Comparison of ENCODE assay signal across 1 cellular context in the genomic region with DNA sequence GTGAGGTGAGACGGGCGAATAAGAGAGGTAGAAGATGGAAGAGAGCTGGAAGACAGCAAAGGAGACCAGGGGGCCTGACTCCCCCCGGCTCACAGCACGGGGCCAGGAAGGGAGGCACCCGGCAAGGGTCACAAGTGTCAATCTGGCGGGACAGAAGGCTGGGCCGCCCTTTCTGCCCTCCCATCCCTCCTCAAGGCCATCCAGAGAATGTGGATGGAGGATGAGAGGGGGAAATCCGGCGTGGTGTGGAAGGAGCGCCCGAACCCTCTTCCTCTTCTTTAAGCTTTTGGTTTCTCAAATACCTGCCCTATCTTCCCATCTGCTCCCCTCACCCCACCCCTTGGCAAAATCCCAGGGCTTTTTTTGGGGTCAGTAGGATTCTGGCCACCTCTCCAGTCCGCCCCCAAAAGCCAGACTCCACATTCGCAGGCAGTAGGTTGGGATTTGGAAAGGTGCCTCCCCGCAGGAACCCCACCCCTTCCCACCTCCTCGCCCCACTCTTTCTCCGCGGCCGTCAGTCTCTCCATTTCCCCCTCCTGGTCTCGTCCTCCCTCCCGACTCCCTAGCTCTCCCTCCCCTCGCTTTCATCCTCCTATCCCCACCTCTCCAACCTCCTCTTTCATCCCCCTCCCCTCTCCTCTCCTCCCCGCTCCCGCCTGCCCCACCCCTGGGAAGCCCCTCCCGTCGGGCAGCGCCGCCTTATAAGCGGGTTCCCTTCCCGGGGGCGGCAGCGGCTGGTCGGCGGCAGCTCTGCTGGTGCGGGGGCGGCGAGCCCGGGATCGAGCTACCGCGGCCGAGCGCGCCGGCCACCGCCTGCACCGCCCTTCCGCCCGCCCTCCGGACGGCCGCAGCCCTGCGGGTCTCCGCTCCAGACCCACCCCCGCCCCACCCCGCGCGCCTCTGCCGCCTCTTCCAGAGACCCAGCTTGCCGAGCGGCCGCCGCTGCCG.
A peak's percentile ranks its signal among the peaks of the same experiment; 100 is the strongest.
TF ChIP-seq lines count a peak whose summit lies in the region.

A gene with protein sequence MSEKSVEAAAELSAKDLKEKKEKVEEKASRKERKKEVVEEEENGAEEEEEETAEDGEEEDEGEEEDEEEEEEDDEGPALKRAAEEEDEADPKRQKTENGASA (plus strand): TSS at position 730 of the 948 bp plus-strand sequence. CDS start 343 bp downstream, outside the sequence.

TF ChIP-seq in A549, 52 proteins besides CTCF, POLR2A, EP300 and RAD21 (continued from another document):
- TF ChIP-seq PHF8 (IDR thresholded peaks at IDR 0.05; ENCODE audit: borderline replicate concordance, low read depth) (peak; percentile 34; the same call in 1 of the 2 replicates), HOXA7 (CRISPR knock-in tag; IDR thresholded peaks at IDR 0.05) (no peak), ESRRA (IDR thresholded peaks at IDR 0.05; ENCODE audit: borderline replicate concordance, low read length) (no peak), CHD2 (IDR thresholded peaks at IDR 0.05; ENCODE audit: low read length, partially characterized antibody) (no peak), NFE2L2 (conservative IDR thresholded peaks at IDR 0.05; ENCODE audit: low read length) (no peak), ZNF302 (CRISPR knock-in tag; IDR thresholded peaks at IDR 0.05) (no peak), CHD4 (IDR thresholded peaks at IDR 0.05; ENCODE audit: borderline replicate concordance) (0 out of 2 replicates have a peak, but pooled peaks have one; percentile 8), SREBF2 (IDR thresholded peaks at IDR 0.05) (no peak), SMC3 (IDR thresholded peaks at IDR 0.05) (no peak), CBX2 (IDR thresholded peaks at IDR 0.05; ENCODE audit: borderline replicate concordance, low read depth) (no peak), FOSB (CRISPR knock-in tag; IDR thresholded peaks at IDR 0.05) (no peak), CBX8 (IDR thresholded peaks at IDR 0.05) (no peak), TFCP2L1 (CRISPR knock-in tag; IDR thresholded peaks at IDR 0.05) (no peak), NR3C1 (IDR thresholded peaks at IDR 0.05) (no peak), RARB (CRISPR knock-in tag; IDR thresholded peaks at IDR 0.05) (no peak), JUNB (IDR thresholded peaks at IDR 0.05) (no peak), ZFP36 (IDR thresholded peaks at IDR 0.05; ENCODE audit: borderline replicate concordance, partially characterized antibody) (no peak), TP53 (CRISPR knock-in tag; IDR thresholded peaks at IDR 0.05) (no peak), HDAC2 (IDR thresholded peaks at IDR 0.05) (no peak), RNF2 (IDR thresholded peaks at IDR 0.05; ENCODE audit: borderline replicate concordance, low read depth) (no peak), JUN (IDR thresholded peaks at IDR 0.05) (peak; percentile 53 to 95), MYC (IDR thresholded peaks at IDR 0.05; ENCODE audit: borderline replicate concordance, low read length) (no peak), EHMT2 (IDR thresholded peaks at IDR 0.05; ENCODE audit: low read depth) (no peak), NPAS2 (CRISPR knock-in tag; IDR thresholded peaks at IDR 0.05; ENCODE audit: borderline replicate concordance) (no peak), MAZ (IDR thresholded peaks at IDR 0.05; ENCODE audit: borderline replicate concordance, low read depth, low read length) (peak; percentile 85), HOXB5 (CRISPR knock-in tag; IDR thresholded peaks at IDR 0.05) (no peak)
- TF ChIP-seq, protein P1, sequence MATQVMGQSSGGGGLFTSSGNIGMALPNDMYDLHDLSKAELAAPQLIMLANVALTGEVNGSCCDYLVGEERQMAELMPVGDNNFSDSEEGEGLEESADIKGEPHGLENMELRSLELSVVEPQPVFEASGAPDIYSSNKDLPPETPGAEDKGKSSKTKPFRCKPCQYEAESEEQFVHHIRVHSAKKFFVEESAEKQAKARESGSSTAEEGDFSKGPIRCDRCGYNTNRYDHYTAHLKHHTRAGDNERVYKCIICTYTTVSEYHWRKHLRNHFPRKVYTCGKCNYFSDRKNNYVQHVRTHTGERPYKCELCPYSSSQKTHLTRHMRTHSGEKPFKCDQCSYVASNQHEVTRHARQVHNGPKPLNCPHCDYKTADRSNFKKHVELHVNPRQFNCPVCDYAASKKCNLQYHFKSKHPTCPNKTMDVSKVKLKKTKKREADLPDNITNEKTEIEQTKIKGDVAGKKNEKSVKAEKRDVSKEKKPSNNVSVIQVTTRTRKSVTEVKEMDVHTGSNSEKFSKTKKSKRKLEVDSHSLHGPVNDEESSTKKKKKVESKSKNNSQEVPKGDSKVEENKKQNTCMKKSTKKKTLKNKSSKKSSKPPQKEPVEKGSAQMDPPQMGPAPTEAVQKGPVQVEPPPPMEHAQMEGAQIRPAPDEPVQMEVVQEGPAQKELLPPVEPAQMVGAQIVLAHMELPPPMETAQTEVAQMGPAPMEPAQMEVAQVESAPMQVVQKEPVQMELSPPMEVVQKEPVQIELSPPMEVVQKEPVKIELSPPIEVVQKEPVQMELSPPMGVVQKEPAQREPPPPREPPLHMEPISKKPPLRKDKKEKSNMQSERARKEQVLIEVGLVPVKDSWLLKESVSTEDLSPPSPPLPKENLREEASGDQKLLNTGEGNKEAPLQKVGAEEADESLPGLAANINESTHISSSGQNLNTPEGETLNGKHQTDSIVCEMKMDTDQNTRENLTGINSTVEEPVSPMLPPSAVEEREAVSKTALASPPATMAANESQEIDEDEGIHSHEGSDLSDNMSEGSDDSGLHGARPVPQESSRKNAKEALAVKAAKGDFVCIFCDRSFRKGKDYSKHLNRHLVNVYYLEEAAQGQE (IDR thresholded peaks at IDR 0.05), result no peak; the same call in 1 of the 2 replicates
- TF ChIP-seq, protein P2, sequence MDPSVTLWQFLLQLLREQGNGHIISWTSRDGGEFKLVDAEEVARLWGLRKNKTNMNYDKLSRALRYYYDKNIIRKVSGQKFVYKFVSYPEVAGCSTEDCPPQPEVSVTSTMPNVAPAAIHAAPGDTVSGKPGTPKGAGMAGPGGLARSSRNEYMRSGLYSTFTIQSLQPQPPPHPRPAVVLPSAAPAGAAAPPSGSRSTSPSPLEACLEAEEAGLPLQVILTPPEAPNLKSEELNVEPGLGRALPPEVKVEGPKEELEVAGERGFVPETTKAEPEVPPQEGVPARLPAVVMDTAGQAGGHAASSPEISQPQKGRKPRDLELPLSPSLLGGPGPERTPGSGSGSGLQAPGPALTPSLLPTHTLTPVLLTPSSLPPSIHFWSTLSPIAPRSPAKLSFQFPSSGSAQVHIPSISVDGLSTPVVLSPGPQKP (IDR thresholded peaks at IDR 0.05; ENCODE audit: low read depth, low read length), result no peak
- TF ChIP-seq, protein P3, sequence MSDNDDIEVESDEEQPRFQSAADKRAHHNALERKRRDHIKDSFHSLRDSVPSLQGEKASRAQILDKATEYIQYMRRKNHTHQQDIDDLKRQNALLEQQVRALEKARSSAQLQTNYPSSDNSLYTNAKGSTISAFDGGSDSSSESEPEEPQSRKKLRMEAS (IDR thresholded peaks at IDR 0.05), result peak; percentile 66
- TF ChIP-seq, protein P4, sequence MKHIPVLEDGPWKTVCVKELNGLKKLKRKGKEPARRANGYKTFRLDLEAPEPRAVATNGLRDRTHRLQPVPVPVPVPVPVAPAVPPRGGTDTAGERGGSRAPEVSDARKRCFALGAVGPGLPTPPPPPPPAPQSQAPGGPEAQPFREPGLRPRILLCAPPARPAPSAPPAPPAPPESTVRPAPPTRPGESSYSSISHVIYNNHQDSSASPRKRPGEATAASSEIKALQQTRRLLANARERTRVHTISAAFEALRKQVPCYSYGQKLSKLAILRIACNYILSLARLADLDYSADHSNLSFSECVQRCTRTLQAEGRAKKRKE (CRISPR knock-in tag; IDR thresholded peaks at IDR 0.05; ENCODE audit: low read depth), result no peak
